ENCODE assay signal across 33 cellular contexts in genomic region chr6:36737043-36737785, GRCh38. TPM values are rescaled to one million over a fixed set of nuclear protein-coding genes. Genes with fewer than 3 reads are reported as not detected.
"Had no signal": no experiment of that assay in that cellular context is flagged by ENCODE, and none has a peak within 500 bp of the region (broad histone marks: within the 10 kb centered on the region; RNA-seq: fewer than 3 reads in every experiment).

No MANE protein-coding gene starts in this region.

- H3K27ac ChIP-seq: neural progenitor cell, suprapubic skin, upper lobe of right lung, WERI-Rb-1 had no signal

- H3K27me3 Mint-ChIP-seq: activated CD8-positive, alpha-beta memory T cell treated with anti-CD3 and anti-CD28 coated beads, Interleukin-2, amount 10 ng/mL, durations not matched to agents 7 days and 5 days; activated naive CD4-positive, alpha-beta T cell treated with anti-CD3 and anti-CD28 coated beads, Interleukin-2, amount 50 U/mL, for 24 hours; activated naive CD8-positive, alpha-beta T cell treated with anti-CD3 and anti-CD28 coated beads, Interleukin-2, amount 50 U/mL, for 24 hours; stimulated activated naive B cell treated with anti-CD40 and anti-IgM and Interleukin-4, amounts not matched to agents 10 μg/mL and 1 μg/mL and 100 μg/mL, for 72 hours; T-helper 17 cell had no signal

- H3K9me3 Mint-ChIP-seq: activated CD8-positive, alpha-beta T cell treated with anti-CD3 and anti-CD28 coated beads for 36 hours; activated naive CD4-positive, alpha-beta T cell treated with anti-CD3 and anti-CD28 coated beads, Interleukin-2, amount 50 U/mL, for 24 hours; activated naive CD8-positive, alpha-beta T cell treated with anti-CD3 and anti-CD28 coated beads, Interleukin-2, amount 50 U/mL, for 24 hours; activated T-helper 2 cell treated with anti-CD3 and anti-CD28 coated beads, Interferon-gamma antibody, Interleukin-2, Interleukin-4, amounts not matched to agents 10 μg/mL and 5 μg/mL and 100 μg/mL, durations not matched to agents 14 hours and 24 hours and 36 hours; endodermal cell; immature natural killer cell; neural progenitor cell; stimulated activated naive B cell treated with anti-CD40 and anti-IgM and Interleukin-4, amounts not matched to agents 10 μg/mL and 1 μg/mL and 100 μg/mL, for 72 hours had no signal

- H3K4me3 ChIP-seq: neural progenitor cell, skin epidermis, suprapubic skin, tibial artery, upper lobe of right lung had no signal

- H3K27ac Mint-ChIP-seq: activated CD8-positive, alpha-beta memory T cell treated with anti-CD3 and anti-CD28 coated beads, Interleukin-2, amount 10 ng/mL, durations not matched to agents 7 days and 5 days; activated CD8-positive, alpha-beta T cell treated with anti-CD3 and anti-CD28 coated beads for 36 hours; activated naive CD4-positive, alpha-beta T cell treated with anti-CD3 and anti-CD28 coated beads, Interleukin-2, amount 50 U/mL, for 24 hours; activated naive CD8-positive, alpha-beta T cell treated with anti-CD3 and anti-CD28 coated beads, Interleukin-2, amount 50 U/mL, for 24 hours; activated T-helper 2 cell treated with anti-CD3 and anti-CD28 coated beads, Interferon-gamma antibody, Interleukin-2, Interleukin-4, amounts not matched to agents 10 μg/mL and 5 μg/mL and 100 μg/mL, durations not matched to agents 14 hours and 24 hours and 36 hours; endodermal cell; immature natural killer cell; stimulated activated naive B cell treated with anti-CD40 and anti-IgM and Interleukin-4, amounts not matched to agents 10 μg/mL and 1 μg/mL and 100 μg/mL, for 72 hours; T-helper 17 cell had no signal

- H3K9ac ChIP-seq: neural progenitor cell had no signal

- H2AFZ ChIP-seq: neural progenitor cell had no signal

- H3K4me3 Mint-ChIP-seq: activated CD8-positive, alpha-beta memory T cell treated with anti-CD3 and anti-CD28 coated beads, Interleukin-2, amount 10 ng/mL, durations not matched to agents 7 days and 5 days; activated CD8-positive, alpha-beta T cell treated with anti-CD3 and anti-CD28 coated beads for 36 hours; activated naive CD4-positive, alpha-beta T cell treated with anti-CD3 and anti-CD28 coated beads, Interleukin-2, amount 50 U/mL, for 24 hours; activated naive CD8-positive, alpha-beta T cell treated with anti-CD3 and anti-CD28 coated beads, Interleukin-2, amount 50 U/mL, for 24 hours; endodermal cell; immature natural killer cell; neural progenitor cell; stimulated activated naive B cell treated with anti-CD40 and anti-IgM and Interleukin-4, amounts not matched to agents 10 μg/mL and 1 μg/mL and 100 μg/mL, for 72 hours; T-helper 17 cell had no signal

- H3K36me3 Mint-ChIP-seq: activated CD8-positive, alpha-beta memory T cell treated with anti-CD3 and anti-CD28 coated beads, Interleukin-2, amount 10 ng/mL, durations not matched to agents 7 days and 5 days; activated naive CD4-positive, alpha-beta T cell treated with anti-CD3 and anti-CD28 coated beads, Interleukin-2, amount 50 U/mL, for 24 hours; immature natural killer cell; naive thymus-derived CD4-positive, alpha-beta T cell; neural progenitor cell; stimulated activated naive B cell treated with anti-CD40 and anti-IgM and Interleukin-4, amounts not matched to agents 10 μg/mL and 1 μg/mL and 100 μg/mL, for 72 hours had no signal

- H3K4me1 Mint-ChIP-seq: endodermal cell had no signal

- DNase-seq: activated CD4-positive, alpha-beta T cell treated with anti-CD3 and anti-CD28 coated beads, Interleukin-2, amount 50 U/mL, for 1 hour; activated CD4-positive, CD25-positive, alpha-beta regulatory T cell treated with anti-CD3 and anti-CD28 coated beads, Interleukin-2, amount 50 U/mL, for 72 hours; activated CD8-positive, alpha-beta memory T cell treated with anti-CD3 and anti-CD28 coated beads, Interleukin-2, amount 10 ng/mL, durations not matched to agents 7 days and 5 days; activated CD8-positive, alpha-beta T cell treated with anti-CD3 and anti-CD28 coated beads for 36 hours; activated naive CD8-positive, alpha-beta T cell treated with anti-CD3 and anti-CD28 coated beads, Interleukin-2, amount 50 U/mL, for 24 hours; activated T-cell treated with anti-CD3 and anti-CD28 coated beads, Interleukin-2, amount 50 U/mL, for 48 hours; amygdala; caudate nucleus; endodermal cell; foreskin fibroblast; head of caudate nucleus; hippocampal formation; immature natural killer cell; kidney; left colon; midbrain; naive thymus-derived CD4-positive, alpha-beta T cell; stimulated activated CD4-positive, alpha-beta T cell treated with anti-CD3 and anti-CD28 coated beads, Interleukin-12 subunit alpha, Interleukin-12 subunit beta, amount 100 ng/mL, for 4 hours; stimulated activated CD4-positive, alpha-beta T cell treated with anti-CD3 and anti-CD28 coated beads, Interleukin-4, amount 100 ng/mL, for 1 hour; stimulated activated naive B cell treated with anti-CD40 and anti-IgM and Interleukin-4, amounts not matched to agents 10 μg/mL and 1 μg/mL and 100 μg/mL, for 72 hours; T-helper 17 cell; T1000; tibial artery; upper lobe of right lung; WERI-Rb-1 had no signal

- ATAC-seq: activated CD8-positive, alpha-beta memory T cell treated with anti-CD3 and anti-CD28 coated beads, Interleukin-2, amount 10 ng/mL, durations not matched to agents 7 days and 5 days; activated CD8-positive, alpha-beta T cell treated with anti-CD3 and anti-CD28 coated beads for 36 hours; activated naive CD8-positive, alpha-beta T cell treated with anti-CD3 and anti-CD28 coated beads, Interleukin-2, amount 50 U/mL, for 24 hours; esophagus mucosa; left colon; naive thymus-derived CD4-positive, alpha-beta T cell; sciatic nerve; stimulated activated naive B cell treated with anti-CD40 and anti-IgM and Interleukin-4, amounts not matched to agents 10 μg/mL and 1 μg/mL and 100 μg/mL, for 72 hours; T-helper 17 cell; upper lobe of right lung had no signal

- H3K9me3 ChIP-seq: suprapubic skin, tibial artery, upper lobe of right lung had no signal

- H3K27me3 ChIP-seq: neural progenitor cell, suprapubic skin, tibial artery, upper lobe of right lung had no signal

- H3K36me3 ChIP-seq: neural progenitor cell, suprapubic skin, tibial artery, upper lobe of right lung, WERI-Rb-1 had no signal

- H3K4me2 ChIP-seq: neural progenitor cell had no signal

- FAIRE-seq: kidney had no signal

- H3K4me1 ChIP-seq: neural progenitor cell had no signal

RNA-seq across cellular contexts. Expression of gene RAB44, which starts 39.6 kb away (rescaled TPM):
- total RNA-seq: activated CD8-positive, alpha-beta memory T cell treated with anti-CD3 and anti-CD28 coated beads, Interleukin-2, amount 10 ng/mL, durations not matched to agents 7 days and 5 days; activated T-helper 2 cell treated with anti-CD3 and anti-CD28 coated beads, Interferon-gamma antibody, Interleukin-2, Interleukin-4, amounts not matched to agents 10 μg/mL and 5 μg/mL and 100 μg/mL, durations not matched to agents 14 hours and 24 hours and 36 hours; endodermal cell; osteocyte had no signal
- polyA plus RNA-seq: immature natural killer cell; naive thymus-derived CD4-positive, alpha-beta T cell had no signal
